ENCODE assay signal across 1 cellular context in the genomic region with DNA sequence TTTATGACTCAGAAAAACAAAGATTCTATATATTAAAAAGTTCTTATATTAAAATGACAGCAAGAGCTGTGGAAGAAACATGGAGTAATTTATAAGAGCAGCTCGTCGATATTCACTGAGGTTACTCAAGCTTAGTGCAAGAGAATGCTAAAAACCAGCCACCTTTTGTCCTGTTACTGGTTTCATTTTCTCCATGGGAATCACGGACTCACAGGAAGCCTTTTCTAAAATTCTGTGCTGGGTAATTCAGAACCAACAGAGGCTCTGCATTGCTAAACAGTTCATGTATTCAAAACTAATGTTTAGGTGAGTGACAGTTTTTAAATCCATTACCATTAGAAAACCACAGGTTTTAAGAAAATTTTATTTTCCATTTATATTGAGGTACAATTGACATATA.
TF ChIP-seq lines count a peak whose summit lies in the region.

No MANE protein-coding gene starts in this region.

TF ChIP-seq in H1, 55 proteins besides CTCF, POLR2A, EP300 and RAD21:
- TF ChIP-seq CTBP2 (IDR thresholded peaks at IDR 0.05; ENCODE audit: borderline replicate concordance, insufficient read depth, insufficient read length, low read length) (no peak), PHF8 (conservative IDR thresholded peaks at IDR 0.05; ENCODE audit: low read depth, low read length) (no peak), SIRT6 (IDR thresholded peaks at IDR 0.05; ENCODE audit: low read length) (no peak), ASH2L (IDR thresholded peaks at IDR 0.05; ENCODE audit: low read length) (no peak), JUND (IDR thresholded peaks at IDR 0.05; ENCODE audit: low read length) (no peak), MAX (IDR thresholded peaks at IDR 0.05) (no peak), GABPA (IDR thresholded peaks at IDR 0.05; ENCODE audit: borderline replicate concordance, insufficient read depth, low read length) (no peak), RXRA (IDR thresholded peaks at IDR 0.05; ENCODE audit: insufficient read depth, low read depth, low read length) (no peak), RBBP5 (IDR thresholded peaks at IDR 0.05; ENCODE audit: borderline replicate concordance, low read depth, low read length) (no peak), YY1 (IDR thresholded peaks at IDR 0.05; ENCODE audit: low read depth, low read length) (no peak), TEAD4 (IDR thresholded peaks at IDR 0.05; ENCODE audit: low read depth, low read length) (no peak), MAFK (IDR thresholded peaks at IDR 0.05; ENCODE audit: low read depth, low read length) (no peak), SUZ12 (IDR thresholded peaks at IDR 0.05; ENCODE audit: low read length) (no peak)
